ENCODE assay signal across 9 cellular contexts in genomic region chr10:110212119-110213006, GRCh38.
DNase-seq lines count a peak whose midpoint lies in the region; ATAC-seq and TF ChIP-seq lines count a peak whose summit lies in the region.
"Had no signal": no experiment of that assay in that cellular context is flagged by ENCODE, and none has a peak within 500 bp of the region (broad histone marks: within the 10 kb centered on the region; RNA-seq: fewer than 3 reads in every experiment).

No MANE protein-coding gene starts in this region.

- DNase-seq in T-helper 1 cell (peak in 4 of 5 donors; percentile 30 to 75 (median 39)), coronary artery (ENCODE audit: low spot score) (no peak), DMS79 treated with DMSO at 0.1 percent for 48 hours (lab: John Stamatoyannopoulos, UW) (no peak), DMS53 treated with DMSO at 0.1 percent for 48 hours (lab: John Stamatoyannopoulos, UW; ENCODE audit: unreplicated experiment) (no peak), NCI-H446 treated with DMSO at 0.1 percent for 48 hours (lab: John Stamatoyannopoulos, UW) (no peak)

- no peaks in the 10 kb centered on the region for H3K27me3 ChIP-seq in rectal smooth muscle tissue (ENCODE audit: control insufficient read depth, insufficient read depth, low read length)
- H3K27me3 ChIP-seq: cardiac muscle cell had no signal

- peaks cover 14% of the 10 kb centered on the region for H3K4me1 ChIP-seq in rectal smooth muscle tissue (ENCODE audit: control insufficient read depth, insufficient read depth, low read length)

- no peak overlapping the region for H3K9ac ChIP-seq in rectal smooth muscle tissue (ENCODE audit: low read length)

- H3K36me3 ChIP-seq in rectal smooth muscle tissue (ENCODE audit: control insufficient read depth, insufficient read depth, low read length), result no peaks in the 10 kb centered on the region
- H3K36me3 ChIP-seq: cardiac muscle cell had no signal

- peak overlapping the region; percentile 91 for H3K4me3 ChIP-seq in coronary artery
- peak overlapping the region; percentile 62 for H3K4me3 ChIP-seq in rectal smooth muscle tissue (ENCODE audit: low read length)

- TF ChIP-seq CTCF in coronary artery (IDR thresholded peaks at IDR 0.05), result no peak

- ATAC-seq in GM21786 (IDR thresholded peaks at IDR 0.05; ENCODE audit: unreplicated experiment) (peak; percentile 13), GM18517 (IDR thresholded peaks at IDR 0.05; ENCODE audit: unreplicated experiment) (no peak)

- H3K27ac ChIP-seq in coronary artery (peak overlapping the region; percentile 90 to 98), rectal smooth muscle tissue (ENCODE audit: low read depth, low read length) (peak overlapping the region; percentile 78)

Comparison
In these comparisons a context has a peak if more than half of its experiments do, and no peak if none do; other contexts are left out.
1. DNase-seq: peak in T-helper 1 cell (4 of 5); none in coronary artery (single experiment), DMS79 treated with DMSO at 0.1 percent for 48 hours (single experiment), DMS53 treated with DMSO at 0.1 percent for 48 hours (single experiment) and NCI-H446 treated with DMSO at 0.1 percent for 48 hours (single experiment).